In genomic region chr17:7614422-7615264, GRCh38 we compare ENCODE assay signal across 8 cellular contexts. TPM values are rescaled to one million over a fixed set of nuclear protein-coding genes. Genes with fewer than 3 reads are reported as not detected.
DNase-seq lines count a peak whose midpoint lies in the region; ATAC-seq and TF ChIP-seq lines count a peak whose summit lies in the region.

TSS of gene FXR2 (minus strand) at chr17:7614897. CDS start at chr17:7614532, 365 bp downstream.

- intact Hi-C loops in Right ventricle myocardium superior (cut with DNase I), result no loop called here

- peak within 1 kb of the TSS; percentile 98 for H3K9ac ChIP-seq in adipocyte (ENCODE audit: low read length)
- peak within 1 kb of the TSS; percentile 39 for H3K9ac ChIP-seq in parathyroid adenoma

- H3K36me3 ChIP-seq in adipocyte (ENCODE audit: control insufficient read depth, insufficient read depth, low read length, severe bottlenecking), result peaks cover 14% of the 10 kb centered on the region
- no peaks in the 10 kb centered on the region for H3K36me3 ChIP-seq in parathyroid adenoma (ENCODE audit: control insufficient read depth, insufficient read depth, low read length)
- no peaks in the 10 kb centered on the region for H3K36me3 ChIP-seq in tibial nerve

- WGBS in tibial nerve, 2 donors, result 1% methylated on average over 48 to 64 of the region's 94 CpGs

- H3K27ac ChIP-seq in parathyroid adenoma (peak within 1 kb of the TSS; percentile 80), tibial nerve (peak within 1 kb of the TSS; percentile 91 to 95 (median 92))

- H3K9me3 ChIP-seq in adipocyte (ENCODE audit: control insufficient read depth, low read length) (no peaks in the 10 kb centered on the region), parathyroid adenoma (ENCODE audit: control insufficient read depth, low read length) (no peaks in the 10 kb centered on the region), tibial nerve (no peaks in the 10 kb centered on the region)

- H3K27me3 ChIP-seq in adipocyte (replicated peaks; ENCODE audit: control insufficient read depth, insufficient read depth, low read length) (no peaks in the 10 kb centered on the region), parathyroid adenoma (ENCODE audit: control insufficient read depth, insufficient read depth, low read length) (no peaks in the 10 kb centered on the region), tibial nerve (no peaks in the 10 kb centered on the region)

- H3K79me2 ChIP-seq in parathyroid adenoma, result peaks cover 37% of the 10 kb centered on the region

- peak; percentile 77 to 90 for TF ChIP-seq POLR2A in tibial nerve (IDR thresholded peaks at IDR 0.05)

- H2AFZ ChIP-seq in parathyroid adenoma, result peak within 1 kb of the TSS; percentile 87

- DNase-seq in NCI-H1436 (lab: John Stamatoyannopoulos, UW) (peak; percentile 99), T follicular helper cell (ENCODE audit: low read depth) (peak; percentile 98), adipocyte (ENCODE audit: low read depth) (peak; percentile 100), Right ventricle myocardium superior (peak; percentile 100), tibial nerve (ENCODE audit: low spot score in 2 of 2) (peak; percentile 99)

- peak within 1 kb of the TSS; percentile 81 for H3K4me2 ChIP-seq in parathyroid adenoma (ENCODE audit: low read length)

- TF ChIP-seq CTCF in GM12875 (IDR thresholded peaks at IDR 0.05; ENCODE audit: borderline replicate concordance, insufficient read depth, low read depth, low read length) (peak; percentile 80), parathyroid adenoma (IDR thresholded peaks at IDR 0.05) (peak; percentile 88), tibial nerve (IDR thresholded peaks at IDR 0.05) (peak; percentile 72 to 86 (median 82))

- peak within 1 kb of the TSS; percentile 89 for H3K4me3 ChIP-seq in GM12875 (ENCODE audit: low read depth, low read length)
- H3K4me3 ChIP-seq in adipocyte (ENCODE audit: low read length), result peak within 1 kb of the TSS; percentile 97
- peak within 1 kb of the TSS; percentile 84 for H3K4me3 ChIP-seq in parathyroid adenoma (ENCODE audit: low read depth, low read length)
- peak within 1 kb of the TSS; percentile 76 to 91 (median 84) for H3K4me3 ChIP-seq in tibial nerve

- TF ChIP-seq EP300 in tibial nerve (IDR thresholded peaks at IDR 0.05), result peak in 1 of 2 donors; percentile 71

- ATAC-seq in HG02798 (IDR thresholded peaks at IDR 0.05; ENCODE audit: poor library complexity, unreplicated experiment) (peak; percentile 91), Right ventricle myocardium superior (ENCODE audit: poor library complexity) (peak; percentile 97)

- peaks cover 34% of the 10 kb centered on the region for H3K4me1 ChIP-seq in adipocyte (ENCODE audit: control insufficient read depth, insufficient read depth, low read length)
- peaks cover 8% of the 10 kb centered on the region for H3K4me1 ChIP-seq in parathyroid adenoma
- H3K4me1 ChIP-seq in tibial nerve, result peaks cover 0 to 39% (median 22%) of the 10 kb centered on the region in 4 donors

RNA-seq across cellular contexts. Expression of gene FXR2, which starts in this region (rescaled TPM):
- total RNA-seq in Right ventricle myocardium superior (101 TPM), tibial nerve (10 to 100 TPM; 34.7 to 39.4 (median 36.7) TPM)

Comparison
In these comparisons a context has a peak if more than half of its experiments do, and no peak if none do; other contexts are left out.
1. Peak in every context shown above with its lines: DNase-seq, ATAC-seq, H3K4me3 ChIP-seq and H3K27ac ChIP-seq.